Comparison of ENCODE assay signal across 8 cellular contexts in genomic region chr16:78091419-78091818, GRCh38.
"Had no signal": no experiment of that assay in that cellular context is flagged by ENCODE, and none has a peak within 500 bp of the region (broad histone marks: within the 10 kb centered on the region; RNA-seq: fewer than 3 reads in every experiment).

No MANE protein-coding gene starts in this region.

- H3K4me3 ChIP-seq: GM23248, HAP-1 had no signal

- H3K9ac ChIP-seq: GM23248 had no signal

- FAIRE-seq: HTR-8/SVneo had no signal

- H3K36me3 ChIP-seq: HAP-1 had no signal

- H3K27ac ChIP-seq: GM23248 had no signal

- H3K4me3 Mint-ChIP-seq: HFFc6, IgD-negative memory B cell had no signal

- H3K9me3 Mint-ChIP-seq: HFFc6 had no signal

- H3K27ac Mint-ChIP-seq: HFFc6, IgD-negative memory B cell had no signal

- H3K36me3 Mint-ChIP-seq: IgD-negative memory B cell had no signal

- H3K4me1 Mint-ChIP-seq: IgD-negative memory B cell had no signal

- H2AFZ ChIP-seq: GM23248 had no signal

- ATAC-seq: HCT116 had no signal

- H3K4me1 ChIP-seq: HAP-1 had no signal

- DNase-seq: GM23248, GOT3, H7, HFFc6 had no signal
